ENCODE assay signal across 25 cellular contexts in the genomic region with DNA sequence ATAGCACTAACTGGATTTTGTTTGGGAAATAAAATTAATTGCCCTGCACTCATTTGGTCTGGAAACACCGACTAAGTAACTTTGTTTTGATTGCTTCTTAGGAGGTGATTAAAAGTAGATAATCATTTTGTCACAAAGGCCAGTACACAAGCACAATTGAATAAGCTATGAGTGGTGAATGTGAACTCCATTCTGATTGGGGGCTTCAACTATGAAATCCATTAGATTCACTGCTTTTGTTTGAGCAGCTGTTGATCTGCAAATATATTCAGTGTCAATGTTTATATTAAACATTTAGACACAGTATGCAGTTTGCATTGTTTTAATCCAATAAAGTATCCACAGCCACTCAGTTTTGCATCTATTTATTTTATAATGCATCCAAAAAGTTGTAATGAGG.
DNase-seq lines count a peak whose midpoint lies in the region; ATAC-seq and TF ChIP-seq lines count a peak whose summit lies in the region.
"Had no signal": no experiment of that assay in that cellular context is flagged by ENCODE, and none has a peak within 500 bp of the region (broad histone marks: within the 10 kb centered on the region; RNA-seq: fewer than 3 reads in every experiment).

No MANE protein-coding gene starts in this region.

- H3K9me3 Mint-ChIP-seq in natural killer cell treated with Interleukin-12 subunit alpha and Interleukin-12 subunit beta and Interleukin-15 and Interleukin-18, amount 100 ng/mL, for 72 hours = peaks cover 9% of the 10 kb centered on the region

- in situ Hi-C loops in transverse colon (cut with MboI; ENCODE audit: low pct_ligation_motif_present in 1 of 4, low pct_unique_long_range_greater_than_20kb in 1 of 4, low sequenced_read_pairs in 3 of 4) = no loop called here

- no peaks in the 10 kb centered on the region for H3K9me3 ChIP-seq in transverse colon
- H3K9me3 ChIP-seq: A549 had no signal

- intact Hi-C loops in transverse colon (cut with DNase I; ENCODE audit: low total_unique reads) = no loop called here

- WGBS in transverse colon (ENCODE audit: low coverage in 1 of 2), 2 donors = 29 to 57% methylated on average over 1 of the region's 1 CpG

- TF ChIP-seq CTCF in transverse colon (IDR thresholded peaks at IDR 0.05) = no peak

- H3K27me3 Mint-ChIP-seq in natural killer cell treated with Interleukin-12 subunit alpha and Interleukin-12 subunit beta and Interleukin-15 and Interleukin-18, amount 100 ng/mL, for 72 hours = no peaks in the 10 kb centered on the region
- H3K27me3 Mint-ChIP-seq: CD4-positive, alpha-beta T cell; IgD-negative memory B cell had no signal

- H3K4me3 ChIP-seq in transverse colon = no peak overlapping the region
- H3K4me3 ChIP-seq: A549; BLaER1 treated with 17β-estradiol and CSF1 and Interleukin-3, amounts not matched to agents 10 nM and 100 nM; PC-9; SK-N-MC had no signal

- H3K36me3 Mint-ChIP-seq in natural killer cell treated with Interleukin-12 subunit alpha and Interleukin-12 subunit beta and Interleukin-15 and Interleukin-18, amount 100 ng/mL, for 72 hours = peaks cover 5% of the 10 kb centered on the region
- H3K36me3 Mint-ChIP-seq: IgD-negative memory B cell had no signal

- TF ChIP-seq EP300 in transverse colon (IDR thresholded peaks at IDR 0.05; ENCODE audit: low read depth) = no peak

- no peak for TF ChIP-seq POLR2A in transverse colon (IDR thresholded peaks at IDR 0.05)

- no peak overlapping the region for H3K27ac Mint-ChIP-seq in natural killer cell treated with Interleukin-12 subunit alpha and Interleukin-12 subunit beta and Interleukin-15 and Interleukin-18, amount 100 ng/mL, for 72 hours
- H3K27ac Mint-ChIP-seq: CD4-positive, alpha-beta T cell; IgD-negative memory B cell had no signal

- no peak for ATAC-seq in natural killer cell treated with Interleukin-12 subunit alpha and Interleukin-12 subunit beta and Interleukin-15 and Interleukin-18, amount 100 ng/mL, for 72 hours
- no peak for ATAC-seq in stimulated activated naive CD8-positive, alpha-beta T cell treated with anti-CD3 and anti-CD28 coated beads, Interleukin-15, Interleukin-2, amounts not matched to agents 100 U/mL and 50 U/mL, for 24 hours
- ATAC-seq: A549 had no signal

- H3K4me1 ChIP-seq in transverse colon = no peaks in the 10 kb centered on the region
- H3K4me1 ChIP-seq: A549; BLaER1 treated with 17β-estradiol and CSF1 and Interleukin-3, amounts not matched to agents 10 nM and 100 nM had no signal

- DNase-seq in DMS53 treated with DMSO at 0.1 percent for 48 hours (lab: John Stamatoyannopoulos, UW; ENCODE audit: unreplicated experiment) = peak; percentile 3
- peak; percentile 31 for DNase-seq in NCI-H146 (lab: John Stamatoyannopoulos, UW)
- DNase-seq in NCI-H774 (lab: John Stamatoyannopoulos, UW) = peak; percentile 30
- peak; percentile 67 for DNase-seq in SHP77 treated with DMSO at 0.1 percent for 48 hours (lab: John Stamatoyannopoulos, UW)
- no peak for DNase-seq in transverse colon
- no peak for DNase-seq in natural killer cell treated with Interleukin-12 subunit alpha and Interleukin-12 subunit beta and Interleukin-15 and Interleukin-18, amount 100 ng/mL, for 72 hours (ENCODE audit: low spot score)
- DNase-seq in stimulated activated naive CD8-positive, alpha-beta T cell treated with anti-CD3 and anti-CD28 coated beads, Interleukin-15, Interleukin-2, amounts not matched to agents 100 U/mL and 50 U/mL, for 24 hours = no peak
- DNase-seq: AML-193; CD4-positive, alpha-beta T cell; COR-L47; DMS79; GF-D8; HCEC 1CT; NCI-H1048; NCI-H1436; NCI-H2029; NCI-H2227 treated with DMSO at 0.1 percent for 48 hours; PC-9; Right ventricle myocardium superior had no signal

- H3K4me3 Mint-ChIP-seq in natural killer cell treated with Interleukin-12 subunit alpha and Interleukin-12 subunit beta and Interleukin-15 and Interleukin-18, amount 100 ng/mL, for 72 hours = no peak overlapping the region
- H3K4me3 Mint-ChIP-seq: CD4-positive, alpha-beta T cell; IgD-negative memory B cell had no signal

- no peak overlapping the region for H3K27ac ChIP-seq in transverse colon
- H3K27ac ChIP-seq: A549; BLaER1 treated with 17β-estradiol and CSF1 and Interleukin-3, amounts not matched to agents 10 nM and 100 nM; HL-60; KMS-11; PC-9; SK-N-MC had no signal

- H3K27me3 ChIP-seq in transverse colon = no peaks in the 10 kb centered on the region
- H3K27me3 ChIP-seq: BLaER1 treated with 17β-estradiol and CSF1 and Interleukin-3, amounts not matched to agents 10 nM and 100 nM had no signal

- no peaks in the 10 kb centered on the region for H3K4me1 Mint-ChIP-seq in natural killer cell treated with Interleukin-12 subunit alpha and Interleukin-12 subunit beta and Interleukin-15 and Interleukin-18, amount 100 ng/mL, for 72 hours (ENCODE audit: low read depth in 2 of 2)
- H3K4me1 Mint-ChIP-seq: IgD-negative memory B cell had no signal

- H3K36me3 ChIP-seq in transverse colon = no peaks in the 10 kb centered on the region
- H3K36me3 ChIP-seq: BLaER1 treated with 17β-estradiol and CSF1 and Interleukin-3, amounts not matched to agents 10 nM and 100 nM had no signal

Comparison
In these comparisons a context has a peak if more than half of its experiments do, and no peak if none do; other contexts are left out.
1. DNase-seq: peak in DMS53 treated with DMSO at 0.1 percent for 48 hours (single experiment), NCI-H146 (single experiment), NCI-H774 (single experiment) and SHP77 treated with DMSO at 0.1 percent for 48 hours (single experiment); none in transverse colon (single experiment), natural killer cell treated with Interleukin-12 subunit alpha and Interleukin-12 subunit beta and Interleukin-15 and Interleukin-18, amount 100 ng/mL, for 72 hours (single experiment) and stimulated activated naive CD8-positive, alpha-beta T cell treated with anti-CD3 and anti-CD28 coated beads, Interleukin-15, Interleukin-2, amounts not matched to agents 100 U/mL and 50 U/mL, for 24 hours (single experiment).